ENCODE assay signal across 7 cellular contexts in genomic region chr5:12799165-12799564, GRCh38.
"Had no signal": no experiment of that assay in that cellular context is flagged by ENCODE, and none has a peak within 500 bp of the region (broad histone marks: within the 10 kb centered on the region; RNA-seq: fewer than 3 reads in every experiment).

No MANE protein-coding gene starts in this region.

- H3K4me2 ChIP-seq: KMS-11 had no signal

- FAIRE-seq: HepG2, HTR-8/SVneo had no signal

- DNase-seq: IMR-90, KBM-7, KG1 had no signal

- H3K9ac ChIP-seq: KMS-11 had no signal

- ATAC-seq: HepG2 had no signal

- H3K27ac ChIP-seq: HL-60, KMS-11 had no signal
